In genomic region chr7:110830778-110831177, GRCh38 we compare ENCODE assay signal across 14 cellular contexts.
A peak's percentile ranks its signal among the peaks of the same experiment; 100 is the strongest.
DNase-seq lines count a peak whose midpoint lies in the region; ATAC-seq and TF ChIP-seq lines count a peak whose summit lies in the region.
"Had no signal": no experiment of that assay in that cellular context is flagged by ENCODE, and none has a peak within 500 bp of the region (broad histone marks: within the 10 kb centered on the region; RNA-seq: fewer than 3 reads in every experiment).

No MANE protein-coding gene starts in this region.

- TF ChIP-seq POLR2A in heart left ventricle (IDR thresholded peaks at IDR 0.05) (no peak), transverse colon (IDR thresholded peaks at IDR 0.05) (no peak), suprapubic skin (IDR thresholded peaks at IDR 0.05) (no peak)

- in situ Hi-C loops in transverse colon (cut with MboI; ENCODE audit: low pct_ligation_motif_present in 1 of 4, low pct_unique_long_range_greater_than_20kb in 1 of 4, low sequenced_read_pairs in 3 of 4), result no loop called here

- TF ChIP-seq EP300 in transverse colon (IDR thresholded peaks at IDR 0.05; ENCODE audit: low read depth) (no peak), suprapubic skin (IDR thresholded peaks at IDR 0.05) (no peak)

- H3K36me3 Mint-ChIP-seq in T-helper 17 cell (ENCODE audit: low read depth), result no peaks in the 10 kb centered on the region
- peaks cover 6% of the 10 kb centered on the region for H3K36me3 Mint-ChIP-seq in type B pancreatic cell
- H3K36me3 Mint-ChIP-seq: CD4-positive, CD25-positive, alpha-beta regulatory T cell had no signal

- no peaks in the 10 kb centered on the region for H3K9me3 ChIP-seq in T-helper 17 cell (ENCODE audit: control insufficient read depth, low read length, poor library complexity, severe bottlenecking)
- H3K9me3 ChIP-seq in heart left ventricle, result no peaks in the 10 kb centered on the region
- H3K9me3 ChIP-seq in liver (ENCODE audit: control insufficient read depth in 4 of 4, low read length in 3 of 4), result no peaks in the 10 kb centered on the region
- no peaks in the 10 kb centered on the region for H3K9me3 ChIP-seq in transverse colon
- H3K9me3 ChIP-seq in suprapubic skin, result no peaks in the 10 kb centered on the region

- H3K27me3 Mint-ChIP-seq in T-helper 17 cell (no peaks in the 10 kb centered on the region), type B pancreatic cell (no peaks in the 10 kb centered on the region)
- H3K27me3 Mint-ChIP-seq: CD4-positive, CD25-positive, alpha-beta regulatory T cell had no signal

- no peak overlapping the region for H3K4me3 Mint-ChIP-seq in T-helper 17 cell
- no peak overlapping the region for H3K4me3 Mint-ChIP-seq in type B pancreatic cell
- H3K4me3 Mint-ChIP-seq: CD4-positive, CD25-positive, alpha-beta regulatory T cell had no signal

- no peak overlapping the region for H3K4me3 ChIP-seq in heart left ventricle
- H3K4me3 ChIP-seq in liver (ENCODE audit: low read depth in 1 of 3, low read length in 3 of 3), result no peak overlapping the region
- no peak overlapping the region for H3K4me3 ChIP-seq in transverse colon
- no peak overlapping the region for H3K4me3 ChIP-seq in suprapubic skin
- H3K4me3 ChIP-seq: GM12878 had no signal

- TF ChIP-seq CTCF in heart left ventricle (IDR thresholded peaks at IDR 0.05) (no peak), liver (IDR thresholded peaks at IDR 0.05; ENCODE audit: low read depth, low read length, missing input control) (no peak), type B pancreatic cell (conservative IDR thresholded peaks at IDR 0.05) (no peak), transverse colon (IDR thresholded peaks at IDR 0.05) (no peak), suprapubic skin (IDR thresholded peaks at IDR 0.05) (no peak)

- ATAC-seq in T-helper 17 cell (no peak), heart left ventricle (peak in 3 of 4 donors; percentile 39 to 58 (median 41)), SK-N-SH treated with all-trans-retinoic acid at 6 μM for 48 hours (no peak)
- ATAC-seq: GM12878 had no signal

- peaks cover 8% of the 10 kb centered on the region for H3K4me1 Mint-ChIP-seq in T-helper 17 cell
- peaks cover 29% of the 10 kb centered on the region for H3K4me1 Mint-ChIP-seq in type B pancreatic cell (ENCODE audit: unreplicated experiment)

- H3K36me3 ChIP-seq in heart left ventricle (no peaks in the 10 kb centered on the region), liver (ENCODE audit: control insufficient read depth in 4 of 4, insufficient read depth in 3 of 4, low read depth in 1 of 4, low read length in 3 of 4) (no peaks in the 10 kb centered on the region), transverse colon (no peaks in the 10 kb centered on the region), suprapubic skin (no peaks in the 10 kb centered on the region)

- H3K27ac ChIP-seq in heart left ventricle (peak overlapping the region in 2 of 12 donors; percentile 3 to 16), liver (ENCODE audit: low read depth in 1 of 2, low read length in 2 of 2) (no peak overlapping the region), transverse colon (no peak overlapping the region), suprapubic skin (no peak overlapping the region)

- H3K9me3 Mint-ChIP-seq in type B pancreatic cell, result peaks cover 6% of the 10 kb centered on the region

- H3K4me1 ChIP-seq in heart left ventricle (peaks cover 0 to 12% (median 0%) of the 10 kb centered on the region in 12 donors), liver (ENCODE audit: control insufficient read depth in 4 of 4, insufficient read depth in 4 of 4, low read length in 3 of 4) (no peaks in the 10 kb centered on the region), transverse colon (peaks cover 0 to 32% (median 13%) of the 10 kb centered on the region in 4 donors), suprapubic skin (no peaks in the 10 kb centered on the region)

- DNase-seq in T-helper 17 cell, result no peak
- DNase-seq in heart left ventricle, result peak in 3 of 5 donors; percentile 11 to 32 (median 28)
- no peak for DNase-seq in type B pancreatic cell (ENCODE audit: extremely low spot score, unreplicated experiment)
- DNase-seq in transverse colon, result no peak
- no peak for DNase-seq in suprapubic skin (ENCODE audit: low spot score in 2 of 2)
- DNase-seq: CD4-positive, CD25-positive, alpha-beta regulatory T cell; DMS79; HCEC 1CT; NCI-H1436; NCI-H2029 treated with DMSO at 0.1 percent for 48 hours; NCI-H510A treated with DMSO at 0.1 percent for 48 hours had no signal

- intact Hi-C loops in heart left ventricle (cut with DNase I) (loop anchor here in 1 of 10 donors (10.0 kb wide), 1 partner anchor 244 kb away; no protein-coding TSS in a partner anchor), transverse colon (cut with DNase I; ENCODE audit: low total_unique reads) (no loop called here)

- 41 to 46% (median 43%) methylated on average over 5 of the region's 5 CpGs for WGBS in heart left ventricle, 4 donors
- WGBS in liver, result 72% methylated on average over 5 of the region's 5 CpGs
- 62 to 67% methylated on average over 2 to 5 of the region's 5 CpGs for WGBS in transverse colon (ENCODE audit: low coverage in 1 of 2), 2 donors
- WGBS in suprapubic skin, result 73% methylated on average over 5 of the region's 5 CpGs

- no peak overlapping the region for H3K9ac ChIP-seq in liver (ENCODE audit: low read depth in 1 of 2, low read length in 2 of 2)

- H3K27ac Mint-ChIP-seq in T-helper 17 cell, result peak overlapping the region; percentile 4
- H3K27ac Mint-ChIP-seq in type B pancreatic cell, result peak overlapping the region; percentile 8
- H3K27ac Mint-ChIP-seq: CD4-positive, CD25-positive, alpha-beta regulatory T cell had no signal

- TF ChIP-seq RAD21 in liver (IDR thresholded peaks at IDR 0.05), result peak in 1 of 2 donors; percentile 9

- H3K27me3 ChIP-seq in heart left ventricle, result no peaks in the 10 kb centered on the region
- no peaks in the 10 kb centered on the region for H3K27me3 ChIP-seq in liver (ENCODE audit: control insufficient read depth in 4 of 4, insufficient read depth in 4 of 4, low read length in 3 of 4)
- no peaks in the 10 kb centered on the region for H3K27me3 ChIP-seq in transverse colon
- no peaks in the 10 kb centered on the region for H3K27me3 ChIP-seq in suprapubic skin

TF ChIP-seq in liver, 16 proteins besides CTCF, POLR2A, EP300 and RAD21 (continues in another document):
- TF ChIP-seq FOXA1 (IDR thresholded peaks at IDR 0.05) (no peak), HNF4A (conservative IDR thresholded peaks at IDR 0.05) (no peak), NR2F2 (IDR thresholded peaks at IDR 0.05) (peak; percentile 73), JUND (IDR thresholded peaks at IDR 0.05) (no peak), GABPA (IDR thresholded peaks at IDR 0.05 in 1 of 2, conservative IDR thresholded peaks at IDR 0.05 in 1 of 2) (no peak), SP1 (IDR thresholded peaks at IDR 0.05) (no peak), FOXA2 (IDR thresholded peaks at IDR 0.05) (no peak), YY1 (IDR thresholded peaks at IDR 0.05) (no peak), HNF4G (IDR thresholded peaks at IDR 0.05) (no peak), ZBTB33 (IDR thresholded peaks at IDR 0.05) (no peak), MAX (IDR thresholded peaks at IDR 0.05) (no peak)

TF ChIP-seq in SK-N-SH treated with all-trans-retinoic acid at 6 μM for 48 hours, 23 proteins besides CTCF, POLR2A, EP300 and RAD21 (continues in another document):
- no peak for TF ChIP-seq ZFP30 (CRISPR knock-in tag; IDR thresholded peaks at IDR 0.05)
- no peak for TF ChIP-seq PATZ1 (CRISPR knock-in tag; IDR thresholded peaks at IDR 0.05; ENCODE audit: borderline replicate concordance)
- TF ChIP-seq CSRNP3 (CRISPR knock-in tag; IDR thresholded peaks at IDR 0.05), result no peak
- no peak for TF ChIP-seq ZNF565 (CRISPR knock-in tag; conservative IDR thresholded peaks at IDR 0.05; ENCODE audit: low read depth)
- no peak for TF ChIP-seq TOX (CRISPR knock-in tag; IDR thresholded peaks at IDR 0.05; ENCODE audit: borderline replicate concordance)
- no peak for TF ChIP-seq CSDC2 (CRISPR knock-in tag; IDR thresholded peaks at IDR 0.05)
- no peak for TF ChIP-seq ZNF70 (CRISPR knock-in tag; IDR thresholded peaks at IDR 0.05)

Comparison
In these comparisons a context has a peak if more than half of its experiments do, and no peak if none do; other contexts are left out.
1. ATAC-seq: peak in heart left ventricle (3 of 4); none in T-helper 17 cell (single experiment) and SK-N-SH treated with all-trans-retinoic acid at 6 μM for 48 hours (single experiment).
2. DNase-seq: peak in heart left ventricle (3 of 5); none in T-helper 17 cell (0 of 3), type B pancreatic cell (single experiment), transverse colon (single experiment) and suprapubic skin (0 of 2).